Comparison of ENCODE assay signal across 21 cellular contexts in the genomic region with DNA sequence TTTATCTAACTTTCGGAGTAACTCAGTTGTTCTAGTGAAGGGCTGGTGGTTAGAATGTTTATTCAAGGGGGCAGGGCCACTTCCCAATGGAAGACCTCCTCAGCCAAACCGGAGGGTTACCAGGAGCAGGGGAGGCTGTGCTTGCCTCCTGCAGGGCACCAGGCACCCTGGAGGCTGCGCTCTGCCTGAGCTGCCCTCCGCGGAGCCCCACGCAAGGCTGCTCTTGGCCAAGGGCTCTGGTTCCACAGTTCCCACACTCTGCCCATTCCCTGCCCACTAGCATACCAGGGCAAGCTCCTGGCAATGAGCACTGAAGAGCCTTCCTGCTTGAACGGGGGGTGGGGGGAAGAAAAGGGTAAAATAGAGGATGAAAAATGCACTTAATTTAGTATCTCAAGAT. TPM values are rescaled to one million over a fixed set of nuclear protein-coding genes. Genes with fewer than 3 reads are reported as not detected.
DNase-seq lines count a peak whose midpoint lies in the region; ATAC-seq and TF ChIP-seq lines count a peak whose summit lies in the region.
"Had no signal": no experiment of that assay in that cellular context is flagged by ENCODE, and none has a peak within 500 bp of the region (broad histone marks: within the 10 kb centered on the region; RNA-seq: fewer than 3 reads in every experiment).

No MANE protein-coding gene starts in this region.

- no peaks in the 10 kb centered on the region for H3K36me3 ChIP-seq in ES-I3 (ENCODE audit: insufficient read depth, low read length)
- no peaks in the 10 kb centered on the region for H3K36me3 ChIP-seq in HUES64 (ENCODE audit: insufficient read depth, low read length)
- no peaks in the 10 kb centered on the region for H3K36me3 ChIP-seq in iPS-15b (ENCODE audit: control insufficient read depth, insufficient read depth, low read length)
- H3K36me3 ChIP-seq in hepatocyte (replicated peaks; ENCODE audit: insufficient read depth, low read depth): no peaks in the 10 kb centered on the region
- H3K36me3 ChIP-seq: BLaER1 had no signal

- H3K4me1 Mint-ChIP-seq in progenitor cell of endocrine pancreas (ENCODE audit: low read depth): no peaks in the 10 kb centered on the region

- H4K20me1 ChIP-seq in hepatocyte (ENCODE audit: insufficient read depth, poor library complexity, severe bottlenecking): no peaks in the 10 kb centered on the region
- H4K20me1 ChIP-seq: BLaER1 had no signal

- H3K4me3 ChIP-seq in HUES64 (ENCODE audit: low read length) (peak overlapping the region; percentile 64), iPS-15b (ENCODE audit: low read depth, low read length) (peak overlapping the region; percentile 59), hepatocyte (no peak overlapping the region)
- H3K4me3 ChIP-seq: A549, BLaER1, PC-9 had no signal

- no peaks in the 10 kb centered on the region for H3K36me3 Mint-ChIP-seq in progenitor cell of endocrine pancreas (ENCODE audit: insufficient read depth)
- H3K36me3 Mint-ChIP-seq: CD4-positive, alpha-beta memory T cell had no signal

- no peak for DNase-seq in progenitor cell of endocrine pancreas (ENCODE audit: low spot score, unreplicated experiment)
- no peak for DNase-seq in T-helper 9 cell
- no peak for DNase-seq in hepatocyte (ENCODE audit: low spot score)
- DNase-seq: CD4-positive, alpha-beta memory T cell; HCEC 1CT; NCI-H1436; NCI-H2029; NCI-H2171; NCI-H526; PC-9; SIG-M5 had no signal

- no peak overlapping the region; the same call in 1 of the 2 replicates for H3K27ac ChIP-seq in HUES64 (ENCODE audit: low read depth, low read length)
- H3K27ac ChIP-seq in hepatocyte: no peak overlapping the region
- H3K27ac ChIP-seq: A549, BLaER1, KMS-11, PC-9, RWPE1 had no signal

- H3K9me3 ChIP-seq in ES-I3 (ENCODE audit: control insufficient read depth, insufficient read depth, low read length) (no peaks in the 10 kb centered on the region), HUES64 (ENCODE audit: insufficient read depth, low read depth, low read length) (no peaks in the 10 kb centered on the region), iPS-15b (ENCODE audit: control insufficient read depth, insufficient read depth, low read length) (no peaks in the 10 kb centered on the region), hepatocyte (ENCODE audit: low read depth) (no peaks in the 10 kb centered on the region)
- H3K9me3 ChIP-seq: A549 had no signal

- TF ChIP-seq CTCF in progenitor cell of endocrine pancreas (IDR thresholded peaks at IDR 0.05; ENCODE audit: unreplicated experiment) (no peak), hepatocyte (IDR thresholded peaks at IDR 0.05; ENCODE audit: poor library complexity) (no peak)

- H3K4me1 ChIP-seq in ES-I3 (ENCODE audit: insufficient read depth, low read length) (peaks cover 7% of the 10 kb centered on the region; the same call in 1 of the 2 replicates), HUES64 (ENCODE audit: insufficient read depth, low read length) (peaks cover 9% of the 10 kb centered on the region; the same call in 1 of the 2 replicates), iPS-15b (ENCODE audit: control insufficient read depth, insufficient read depth, low read length) (no peaks in the 10 kb centered on the region), hepatocyte (ENCODE audit: insufficient read depth) (peaks cover 6% of the 10 kb centered on the region)
- H3K4me1 ChIP-seq: A549, BLaER1 had no signal

- WGBS in HUES64: 29% methylated on average over 6 of the region's 7 CpGs
- WGBS in hepatocyte (ENCODE audit: low lambda C conversion rate, missing lambda C conversion rate): 80% methylated on average over 7 of the region's 7 CpGs

- H3K27me3 ChIP-seq in HUES64 (ENCODE audit: insufficient read depth, low read length) (peaks cover 79% of the 10 kb centered on the region), iPS-15b (ENCODE audit: control insufficient read depth, insufficient read depth, low read length) (peaks cover 67% of the 10 kb centered on the region), hepatocyte (peaks cover 7% of the 10 kb centered on the region)
- H3K27me3 ChIP-seq: BLaER1 had no signal

- ATAC-seq in HG02798 (IDR thresholded peaks at IDR 0.05; ENCODE audit: poor library complexity, unreplicated experiment): no peak
- ATAC-seq: A549, HepG2, SK-N-SH treated with all-trans-retinoic acid at 6 μM for 48 hours had no signal

- H3K27me3 Mint-ChIP-seq in progenitor cell of endocrine pancreas: peaks cover 59% of the 10 kb centered on the region

- no peaks in the 10 kb centered on the region for H3K79me2 ChIP-seq in hepatocyte

- no peak overlapping the region for H2AFZ ChIP-seq in hepatocyte
- H2AFZ ChIP-seq: PC-9 had no signal

- H3K9ac ChIP-seq in ES-I3 (ENCODE audit: low read depth, low read length) (peak overlapping the region; percentile 66; the same call in 1 of the 2 replicates), HUES64 (ENCODE audit: low read depth, low read length) (no peak overlapping the region), iPS-15b (ENCODE audit: low read depth, low read length) (no peak overlapping the region)
- H3K9ac ChIP-seq: BLaER1, KMS-11 had no signal

- no peak overlapping the region for H3K4me2 ChIP-seq in hepatocyte
- H3K4me2 ChIP-seq: A549, BLaER1, KMS-11, PC-9 had no signal

- no peaks in the 10 kb centered on the region for H3K9me2 ChIP-seq in hepatocyte (replicated peaks; ENCODE audit: insufficient read depth)

- H3K27ac Mint-ChIP-seq in progenitor cell of endocrine pancreas: no peak overlapping the region

- peaks cover 3% of the 10 kb centered on the region for H3K9me3 Mint-ChIP-seq in progenitor cell of endocrine pancreas (ENCODE audit: low read depth)

- H3K4me3 Mint-ChIP-seq in progenitor cell of endocrine pancreas (ENCODE audit: low read depth): peak overlapping the region; percentile 68
- H3K4me3 Mint-ChIP-seq: CD4-positive, alpha-beta memory T cell had no signal

RNA-seq across cellular contexts. Expression of gene PTCH1, which starts 35.5 kb away (rescaled TPM):
- 13.8 TPM for polyA plus RNA-seq in HUES64 (2013, experiment 1 of 2)
- 13.1 TPM for polyA plus RNA-seq in HUES64 (2013, experiment 2 of 2)
- total RNA-seq in progenitor cell of endocrine pancreas (54.9 and 56.3 TPM in 2 replicates), hepatocyte (29.7 and 36.8 TPM in 2 replicates)
- 36.0 and 44.1 TPM in 2 replicates for polyA plus RNA-seq in hepatocyte
